In the genomic region with DNA sequence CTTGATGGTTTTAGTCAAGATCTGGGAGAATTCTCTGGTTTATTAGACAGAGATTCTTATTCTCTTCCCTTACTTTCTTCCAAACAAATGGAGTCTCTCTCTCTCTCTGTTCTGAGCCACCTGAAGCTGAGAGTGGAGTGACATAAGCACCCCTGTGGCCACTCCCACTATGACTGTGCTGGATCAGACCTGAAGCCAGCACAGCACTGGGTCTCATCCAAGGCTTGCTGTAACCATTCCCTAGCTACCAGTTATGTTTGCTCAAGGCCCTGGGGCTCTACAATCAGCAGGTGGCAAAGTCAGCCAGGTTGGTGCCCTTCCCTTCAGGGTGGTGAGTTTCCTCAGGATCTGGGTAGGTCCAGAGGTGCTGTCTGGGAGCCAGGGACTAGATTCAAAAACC, we compare ENCODE assay signal across 1 cellular context.
A peak's percentile ranks its signal among the peaks of the same experiment; 100 is the strongest.
TF ChIP-seq lines count a peak whose summit lies in the region.

No MANE protein-coding gene starts in this region.

TF ChIP-seq in liver, 16 proteins besides CTCF, POLR2A, EP300 and RAD21 (continued from another document):
- TF ChIP-seq, protein P1, sequence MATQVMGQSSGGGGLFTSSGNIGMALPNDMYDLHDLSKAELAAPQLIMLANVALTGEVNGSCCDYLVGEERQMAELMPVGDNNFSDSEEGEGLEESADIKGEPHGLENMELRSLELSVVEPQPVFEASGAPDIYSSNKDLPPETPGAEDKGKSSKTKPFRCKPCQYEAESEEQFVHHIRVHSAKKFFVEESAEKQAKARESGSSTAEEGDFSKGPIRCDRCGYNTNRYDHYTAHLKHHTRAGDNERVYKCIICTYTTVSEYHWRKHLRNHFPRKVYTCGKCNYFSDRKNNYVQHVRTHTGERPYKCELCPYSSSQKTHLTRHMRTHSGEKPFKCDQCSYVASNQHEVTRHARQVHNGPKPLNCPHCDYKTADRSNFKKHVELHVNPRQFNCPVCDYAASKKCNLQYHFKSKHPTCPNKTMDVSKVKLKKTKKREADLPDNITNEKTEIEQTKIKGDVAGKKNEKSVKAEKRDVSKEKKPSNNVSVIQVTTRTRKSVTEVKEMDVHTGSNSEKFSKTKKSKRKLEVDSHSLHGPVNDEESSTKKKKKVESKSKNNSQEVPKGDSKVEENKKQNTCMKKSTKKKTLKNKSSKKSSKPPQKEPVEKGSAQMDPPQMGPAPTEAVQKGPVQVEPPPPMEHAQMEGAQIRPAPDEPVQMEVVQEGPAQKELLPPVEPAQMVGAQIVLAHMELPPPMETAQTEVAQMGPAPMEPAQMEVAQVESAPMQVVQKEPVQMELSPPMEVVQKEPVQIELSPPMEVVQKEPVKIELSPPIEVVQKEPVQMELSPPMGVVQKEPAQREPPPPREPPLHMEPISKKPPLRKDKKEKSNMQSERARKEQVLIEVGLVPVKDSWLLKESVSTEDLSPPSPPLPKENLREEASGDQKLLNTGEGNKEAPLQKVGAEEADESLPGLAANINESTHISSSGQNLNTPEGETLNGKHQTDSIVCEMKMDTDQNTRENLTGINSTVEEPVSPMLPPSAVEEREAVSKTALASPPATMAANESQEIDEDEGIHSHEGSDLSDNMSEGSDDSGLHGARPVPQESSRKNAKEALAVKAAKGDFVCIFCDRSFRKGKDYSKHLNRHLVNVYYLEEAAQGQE (IDR thresholded peaks at IDR 0.05) = peak; percentile 77
- TF ChIP-seq GABPA (IDR thresholded peaks at IDR 0.05 in 1 of 2, conservative IDR thresholded peaks at IDR 0.05 in 1 of 2) (no peak), JUND (IDR thresholded peaks at IDR 0.05) (peak; percentile 72 to 73), RXRA (IDR thresholded peaks at IDR 0.05) (peak; percentile 42 to 83), NR2F2 (IDR thresholded peaks at IDR 0.05) (no peak), SP1 (IDR thresholded peaks at IDR 0.05) (peak; percentile 79), HNF4A (conservative IDR thresholded peaks at IDR 0.05) (peak; percentile 54 to 75), HNF4G (IDR thresholded peaks at IDR 0.05) (no peak), EGR1 (IDR thresholded peaks at IDR 0.05; ENCODE audit: low read depth in 2 of 2) (no peak)
- TF ChIP-seq, protein P2, sequence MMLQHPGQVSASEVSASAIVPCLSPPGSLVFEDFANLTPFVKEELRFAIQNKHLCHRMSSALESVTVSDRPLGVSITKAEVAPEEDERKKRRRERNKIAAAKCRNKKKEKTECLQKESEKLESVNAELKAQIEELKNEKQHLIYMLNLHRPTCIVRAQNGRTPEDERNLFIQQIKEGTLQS (IDR thresholded peaks at IDR 0.05) = no peak
- TF ChIP-seq, protein P3, sequence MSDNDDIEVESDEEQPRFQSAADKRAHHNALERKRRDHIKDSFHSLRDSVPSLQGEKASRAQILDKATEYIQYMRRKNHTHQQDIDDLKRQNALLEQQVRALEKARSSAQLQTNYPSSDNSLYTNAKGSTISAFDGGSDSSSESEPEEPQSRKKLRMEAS (IDR thresholded peaks at IDR 0.05) = peak; percentile 25
- TF ChIP-seq, protein P4, sequence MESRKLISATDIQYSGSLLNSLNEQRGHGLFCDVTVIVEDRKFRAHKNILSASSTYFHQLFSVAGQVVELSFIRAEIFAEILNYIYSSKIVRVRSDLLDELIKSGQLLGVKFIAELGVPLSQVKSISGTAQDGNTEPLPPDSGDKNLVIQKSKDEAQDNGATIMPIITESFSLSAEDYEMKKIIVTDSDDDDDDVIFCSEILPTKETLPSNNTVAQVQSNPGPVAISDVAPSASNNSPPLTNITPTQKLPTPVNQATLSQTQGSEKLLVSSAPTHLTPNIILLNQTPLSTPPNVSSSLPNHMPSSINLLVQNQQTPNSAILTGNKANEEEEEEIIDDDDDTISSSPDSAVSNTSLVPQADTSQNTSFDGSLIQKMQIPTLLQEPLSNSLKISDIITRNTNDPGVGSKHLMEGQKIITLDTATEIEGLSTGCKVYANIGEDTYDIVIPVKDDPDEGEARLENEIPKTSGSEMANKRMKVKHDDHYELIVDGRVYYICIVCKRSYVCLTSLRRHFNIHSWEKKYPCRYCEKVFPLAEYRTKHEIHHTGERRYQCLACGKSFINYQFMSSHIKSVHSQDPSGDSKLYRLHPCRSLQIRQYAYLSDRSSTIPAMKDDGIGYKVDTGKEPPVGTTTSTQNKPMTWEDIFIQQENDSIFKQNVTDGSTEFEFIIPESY (IDR thresholded peaks at IDR 0.05) = peak; percentile 75
